In the genomic region with DNA sequence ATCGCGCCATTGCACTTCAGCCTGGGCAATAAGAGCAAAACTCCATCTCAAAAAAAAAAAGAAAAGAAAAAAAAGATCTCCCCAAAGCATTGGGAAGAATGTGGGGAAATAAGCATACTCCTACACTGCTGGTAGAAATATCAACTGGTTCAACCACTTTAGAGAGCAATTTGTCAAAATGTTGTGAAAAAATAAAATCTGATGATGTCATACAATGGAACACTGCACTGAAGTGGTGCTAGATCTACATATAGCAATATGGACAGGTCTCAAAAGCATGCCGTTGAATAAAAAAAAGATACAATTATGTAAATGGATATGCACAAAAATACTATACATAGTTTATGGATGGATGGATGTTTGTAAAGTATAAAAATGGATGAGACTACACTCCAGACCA, we compare ENCODE assay signal across 28 cellular contexts.
"Had no signal": no experiment of that assay in that cellular context is flagged by ENCODE, and none has a peak within 500 bp of the region (broad histone marks: within the 10 kb centered on the region; RNA-seq: fewer than 3 reads in every experiment).

No MANE protein-coding gene starts in this region.

- H3K27me3 Mint-ChIP-seq: naive thymus-derived CD8-positive, alpha-beta T cell had no signal

- H3K9me3 Mint-ChIP-seq: immature natural killer cell; naive thymus-derived CD8-positive, alpha-beta T cell; stimulated activated effector memory CD8-positive, alpha-beta T cell treated with anti-CD3 and anti-CD28 coated beads, Interleukin-12 subunit alpha, Interleukin-12 subunit beta, amount 100 ng/mL, for 72 hours had no signal

- FAIRE-seq: islet of Langerhans, kidney, pancreas, small intestine had no signal

- H3K4me3 Mint-ChIP-seq: immature natural killer cell; naive thymus-derived CD8-positive, alpha-beta T cell; nephron; neural crest cell; stimulated activated effector memory CD8-positive, alpha-beta T cell treated with anti-CD3 and anti-CD28 coated beads, Interleukin-12 subunit alpha, Interleukin-12 subunit beta, amount 100 ng/mL, for 72 hours had no signal

- H3K9me3 ChIP-seq: left lung, lower lobe of right lung, pancreas, prostate gland, sigmoid colon, stomach, testis, thyroid gland, transverse colon, vagina had no signal

- H3K4me3 ChIP-seq: left lung, lower lobe of right lung, pancreas, prostate gland, sigmoid colon, spleen, stomach, testis, thyroid gland, transverse colon, upper lobe of left lung, vagina had no signal

- H3K4me1 ChIP-seq: left lung, lower lobe of right lung, pancreas, prostate gland, sigmoid colon, spleen, stomach, testis, thyroid gland, transverse colon, upper lobe of left lung, vagina had no signal

- H3K36me3 ChIP-seq: left lung, lower lobe of right lung, pancreas, prostate gland, sigmoid colon, spleen, stomach, thyroid gland, transverse colon, upper lobe of left lung, vagina had no signal

- H3K4me1 Mint-ChIP-seq: immature natural killer cell; naive thymus-derived CD8-positive, alpha-beta T cell; nephron; neural crest cell had no signal

- H3K27ac Mint-ChIP-seq: immature natural killer cell; naive thymus-derived CD8-positive, alpha-beta T cell; nephron; stimulated activated effector memory CD8-positive, alpha-beta T cell treated with anti-CD3 and anti-CD28 coated beads, Interleukin-12 subunit alpha, Interleukin-12 subunit beta, amount 100 ng/mL, for 72 hours had no signal

- H3K27ac ChIP-seq: left lung, lower lobe of right lung, pancreas, prostate gland, sigmoid colon, stomach, testis, thyroid gland, transverse colon, upper lobe of left lung, vagina had no signal

- H3K27me3 ChIP-seq: left lung, sigmoid colon, spleen, stomach, testis, thyroid gland, transverse colon, upper lobe of left lung, vagina had no signal

- ATAC-seq: left colon; left lung; lower lobe of right lung; naive thymus-derived CD8-positive, alpha-beta T cell; pancreas; right cardiac atrium; stimulated activated effector memory CD8-positive, alpha-beta T cell treated with anti-CD3 and anti-CD28 coated beads, Interleukin-12 subunit alpha, Interleukin-12 subunit beta, amount 100 ng/mL, for 72 hours; stimulated activated naive CD8-positive, alpha-beta T cell treated with anti-CD3 and anti-CD28 coated beads, Interleukin-15, Interleukin-2, amounts not matched to agents 100 U/mL and 50 U/mL, for 24 hours had no signal

- DNase-seq: hypothalamus; immature natural killer cell; kidney; left colon; left lung; lower lobe of right lung; naive thymus-derived CD8-positive, alpha-beta T cell; nucleus accumbens; pancreas; posterior cingulate gyrus; retina; right cardiac atrium; sigmoid colon; small intestine; spleen; stimulated activated CD4-positive, alpha-beta T cell treated with anti-CD3 and anti-CD28 coated beads, Interleukin-4, amount 100 ng/mL, for 24 hours; stimulated activated naive CD8-positive, alpha-beta T cell treated with anti-CD3 and anti-CD28 coated beads, Interleukin-15, Interleukin-2, amounts not matched to agents 100 U/mL and 50 U/mL, for 24 hours; stomach; testis; thyroid gland; transverse colon; upper lobe of left lung had no signal
